ENCODE assay signal across 10 cellular contexts in genomic region chrX:100643943-100644587, GRCh38. TPM values are rescaled to one million over a fixed set of nuclear protein-coding genes. Genes with fewer than 3 reads are reported as not detected.
DNase-seq lines count a peak whose midpoint lies in the region; ATAC-seq and TF ChIP-seq lines count a peak whose summit lies in the region.
"Had no signal": no experiment of that assay in that cellular context is flagged by ENCODE, and none has a peak within 500 bp of the region (broad histone marks: within the 10 kb centered on the region; RNA-seq: fewer than 3 reads in every experiment).

Gene SRPX2 (plus strand): TSS chrX:100644199. CDS start chrX:100646323, 2,124 bp downstream.

- TF ChIP-seq CTCF in colonic mucosa (IDR thresholded peaks at IDR 0.05) (no peak), nephron (IDR thresholded peaks at IDR 0.05; ENCODE audit: unreplicated experiment in 3 of 3) (no peak)

- H3K27me3 ChIP-seq in BLaER1 (no peaks in the 10 kb centered on the region), colonic mucosa (no peaks in the 10 kb centered on the region)

- peak; percentile 11 for DNase-seq in KBM-7
- DNase-seq in colonic mucosa, result no peak
- no peak for DNase-seq in HuH-7 (ENCODE audit: low spot score)
- no peak for DNase-seq in activated CD8-positive, alpha-beta T cell treated with anti-CD3 and anti-CD28 coated beads, Interleukin-2, amount 10 ng/mL, durations not matched to agents 7 days and 5 days
- DNase-seq: activated T-cell treated with anti-CD3 and anti-CD28 coated beads, Interleukin-2, amount 50 U/mL, for 4 hours had no signal

- no peak within 1 kb of the TSS for H3K9ac ChIP-seq in BLaER1
- H3K9ac ChIP-seq in colonic mucosa (ENCODE audit: low read depth in 2 of 2, low read length in 2 of 2), result no peak within 1 kb of the TSS

- no peaks in the 10 kb centered on the region for H3K9me3 ChIP-seq in BLaER1
- no peaks in the 10 kb centered on the region for H3K9me3 ChIP-seq in colonic mucosa

- H3K27ac ChIP-seq in BLaER1, result no peak within 1 kb of the TSS
- peak within 1 kb of the TSS; percentile 43 for H3K27ac ChIP-seq in colonic mucosa

- intact Hi-C loops in colonic mucosa (cut with DNase I), result no loop called here

- H3K4me2 ChIP-seq in BLaER1, result peak within 1 kb of the TSS; percentile 43

- no peaks in the 10 kb centered on the region for H4K20me1 ChIP-seq in BLaER1

- POLR2A ChIA-PET in activated CD8-positive, alpha-beta T cell treated with anti-CD3 and anti-CD28 coated beads, Interleukin-2, amount 10 ng/mL, durations not matched to agents 7 days and 5 days (lab: Charles Lee), result no interaction called here

- H3K27me3 Mint-ChIP-seq in nephron (ENCODE audit: low read depth), result peaks cover 3% of the 10 kb centered on the region
- H3K27me3 Mint-ChIP-seq in activated CD8-positive, alpha-beta T cell treated with anti-CD3 and anti-CD28 coated beads, Interleukin-2, amount 10 ng/mL, durations not matched to agents 7 days and 5 days (ENCODE audit: low read depth), result peaks cover 7% of the 10 kb centered on the region

- H3K4me1 Mint-ChIP-seq in nephron, result peaks cover 41% of the 10 kb centered on the region
- H3K4me1 Mint-ChIP-seq in activated CD8-positive, alpha-beta T cell treated with anti-CD3 and anti-CD28 coated beads, Interleukin-2, amount 10 ng/mL, durations not matched to agents 7 days and 5 days (ENCODE audit: low read depth), result no peaks in the 10 kb centered on the region

- H3K4me1 ChIP-seq in BLaER1 (peaks cover 35% of the 10 kb centered on the region), colonic mucosa (no peaks in the 10 kb centered on the region)

- ATAC-seq in HG02588 (IDR thresholded peaks at IDR 0.05; ENCODE audit: unreplicated experiment) (no peak), HG02571 (IDR thresholded peaks at IDR 0.05; ENCODE audit: unreplicated experiment) (no peak)
- no peak for ATAC-seq in activated CD8-positive, alpha-beta T cell treated with anti-CD3 and anti-CD28 coated beads, Interleukin-2, amount 10 ng/mL, durations not matched to agents 7 days and 5 days
- ATAC-seq: GM12878 had no signal

- peak within 1 kb of the TSS; percentile 40 to 84 (median 83) for H3K4me3 Mint-ChIP-seq in nephron
- no peak within 1 kb of the TSS for H3K4me3 Mint-ChIP-seq in activated CD8-positive, alpha-beta T cell treated with anti-CD3 and anti-CD28 coated beads, Interleukin-2, amount 10 ng/mL, durations not matched to agents 7 days and 5 days
- H3K4me3 Mint-ChIP-seq: activated T-cell treated with anti-CD3 and anti-CD28 coated beads, Interleukin-2, amount 50 U/mL, for 4 hours had no signal

- CTCF ChIA-PET in activated CD8-positive, alpha-beta T cell treated with anti-CD3 and anti-CD28 coated beads, Interleukin-2, amount 10 ng/mL, durations not matched to agents 7 days and 5 days (lab: Charles Lee), result no interaction called here

- no peaks in the 10 kb centered on the region for H3K36me3 Mint-ChIP-seq in nephron (ENCODE audit: low read depth)
- no peaks in the 10 kb centered on the region for H3K36me3 Mint-ChIP-seq in activated CD8-positive, alpha-beta T cell treated with anti-CD3 and anti-CD28 coated beads, Interleukin-2, amount 10 ng/mL, durations not matched to agents 7 days and 5 days (ENCODE audit: low read depth)

- H3K4me3 ChIP-seq in BLaER1 (no peak within 1 kb of the TSS), colonic mucosa (no peak within 1 kb of the TSS)
- H3K4me3 ChIP-seq: GM12878 had no signal

- H3K27ac Mint-ChIP-seq in nephron, result peak within 1 kb of the TSS; percentile 90 to 98 (median 90)
- H3K27ac Mint-ChIP-seq in activated CD8-positive, alpha-beta T cell treated with anti-CD3 and anti-CD28 coated beads, Interleukin-2, amount 10 ng/mL, durations not matched to agents 7 days and 5 days, result no peak within 1 kb of the TSS

- H3K9me3 Mint-ChIP-seq in nephron, result peaks cover 8% of the 10 kb centered on the region
- no peaks in the 10 kb centered on the region for H3K9me3 Mint-ChIP-seq in activated CD8-positive, alpha-beta T cell treated with anti-CD3 and anti-CD28 coated beads, Interleukin-2, amount 10 ng/mL, durations not matched to agents 7 days and 5 days (ENCODE audit: insufficient read depth)
- H3K9me3 Mint-ChIP-seq: activated T-cell treated with anti-CD3 and anti-CD28 coated beads, Interleukin-2, amount 50 U/mL, for 4 hours had no signal

- in situ Hi-C loops in KBM-7 (cut with MboI; ENCODE audit: low pct_unique_long_range_greater_than_20kb, low sequenced_read_pairs), result no loop called here

- H3K36me3 ChIP-seq in BLaER1 (no peaks in the 10 kb centered on the region), colonic mucosa (no peaks in the 10 kb centered on the region)

RNA-seq across cellular contexts. Expression of gene SRPX2, which starts in this region (rescaled TPM):
- total RNA-seq in colonic mucosa, result 1 to 10 TPM; 4.4 to 5.8 TPM
- not detected for total RNA-seq in activated CD8-positive, alpha-beta T cell treated with anti-CD3 and anti-CD28 coated beads, Interleukin-2, amount 10 ng/mL, durations not matched to agents 7 days and 5 days
- total RNA-seq: activated T-cell treated with anti-CD3 and anti-CD28 coated beads, Interleukin-2, amount 50 U/mL, for 4 hours; GM12878 had no signal

Comparison
In these comparisons a context has a peak if more than half of its experiments do, and no peak if none do; other contexts are left out.
1. RNA of gene SRPX2 (total RNA-seq): 4.4 to 5.8 TPM in colonic mucosa; not detected in activated CD8-positive, alpha-beta T cell treated with anti-CD3 and anti-CD28 coated beads, Interleukin-2, amount 10 ng/mL, durations not matched to agents 7 days and 5 days; every median in the first group is over 4 times any median in the second.